ENCODE assay signal across 25 cellular contexts in the genomic region with DNA sequence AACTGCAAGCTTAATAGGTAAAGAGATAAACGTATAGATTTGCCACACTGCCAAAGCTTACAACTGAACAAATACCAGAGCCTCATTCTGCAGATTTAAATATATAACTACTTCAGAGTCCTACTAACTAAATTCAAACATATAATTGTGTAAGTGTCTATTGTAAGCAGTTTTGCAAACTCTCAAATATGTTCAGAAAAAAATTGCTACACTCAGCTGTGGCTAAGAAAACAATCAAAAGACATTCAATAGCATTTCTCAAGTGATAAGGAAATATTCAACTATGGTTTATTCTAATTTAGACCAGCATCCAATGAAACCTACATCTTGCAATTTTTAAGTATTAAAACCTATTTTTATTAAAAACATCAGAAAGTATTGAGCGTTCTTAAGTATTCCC.
DNase-seq lines count a peak whose midpoint lies in the region; ATAC-seq, FAIRE-seq and TF ChIP-seq lines count a peak whose summit lies in the region.
"Had no signal": no experiment of that assay in that cellular context is flagged by ENCODE, and none has a peak within 500 bp of the region (broad histone marks: within the 10 kb centered on the region; RNA-seq: fewer than 3 reads in every experiment).

No MANE protein-coding gene starts in this region.

- H3K4me3 ChIP-seq in adipocyte (ENCODE audit: low read length) (peak overlapping the region; percentile 46), esophagus muscularis mucosa (no peak overlapping the region), fibroblast of pulmonary artery (replicated peaks; ENCODE audit: low read depth, low read length) (no peak overlapping the region), left lung (no peak overlapping the region), trophoblast cell (ENCODE audit: low read depth, low read length) (no peak overlapping the region)
- H3K4me3 ChIP-seq: A549; BLaER1 treated with 17β-estradiol and CSF1 and Interleukin-3, amounts not matched to agents 10 nM and 100 nM; GM12878; GM23248 had no signal

- intact Hi-C loops in esophagus muscularis mucosa (cut with DNase I) = no loop called here
- intact Hi-C loops in left lung (cut with DNase I) = no loop called here
- intact Hi-C loops in left cardiac atrium (cut with DNase I) = no loop called here

- no peaks in the 10 kb centered on the region for H3K36me3 ChIP-seq in adipocyte (ENCODE audit: control insufficient read depth, insufficient read depth, low read length, severe bottlenecking)
- no peaks in the 10 kb centered on the region for H3K36me3 ChIP-seq in esophagus muscularis mucosa
- H3K36me3 ChIP-seq in left lung = no peaks in the 10 kb centered on the region
- H3K36me3 ChIP-seq in trophoblast cell (ENCODE audit: control insufficient read depth in 1 of 2, insufficient read depth in 2 of 2, low read length in 2 of 2) = no peaks in the 10 kb centered on the region
- H3K36me3 ChIP-seq: BE2C; BLaER1 treated with 17β-estradiol and CSF1 and Interleukin-3, amounts not matched to agents 10 nM and 100 nM had no signal

- WGBS in esophagus muscularis mucosa = 67% methylated on average over 2 of the region's 2 CpGs
- WGBS in trophoblast cell (ENCODE audit: extremely low coverage, insufficient coverage, insufficient read length) = no CpG with 5 or more reads among the region's 2 CpGs

- peak overlapping the region in 3 of 4 donors; percentile 12 to 50 (median 34) for H3K27ac ChIP-seq in esophagus muscularis mucosa (replicated peaks in 1 of 4)
- H3K27ac ChIP-seq in left lung = no peak overlapping the region
- no peak overlapping the region for H3K27ac ChIP-seq in trophoblast cell (ENCODE audit: low read depth, low read length)
- H3K27ac ChIP-seq: A549; BLaER1 treated with 17β-estradiol and CSF1 and Interleukin-3, amounts not matched to agents 10 nM and 100 nM; GM23248 had no signal

- no peak for TF ChIP-seq CTCF in esophagus muscularis mucosa (IDR thresholded peaks at IDR 0.05)
- no peak for TF ChIP-seq CTCF in fibroblast of pulmonary artery (IDR thresholded peaks at IDR 0.05; ENCODE audit: low read length, missing control alignments)
- no peak for TF ChIP-seq CTCF in left lung (IDR thresholded peaks at IDR 0.05)

- FAIRE-seq in frontal cortex (lab: Jason Lieb, UNC) = no peak
- FAIRE-seq: A549, GM12878, GM19239, H1 had no signal

- H2AK5ac ChIP-seq in trophoblast cell (ENCODE audit: low read length) = no peak overlapping the region

- H2BK5ac ChIP-seq in trophoblast cell (ENCODE audit: low read depth, low read length, poor library complexity) = no peak overlapping the region

- no peak overlapping the region for H2AFZ ChIP-seq in trophoblast cell (ENCODE audit: insufficient read depth, low read length, poor library complexity)
- H2AFZ ChIP-seq: GM23248 had no signal

- TF ChIP-seq EP300 in esophagus muscularis mucosa (IDR thresholded peaks at IDR 0.05) = no peak

- H3K14ac ChIP-seq in trophoblast cell (ENCODE audit: low read length) = no peak overlapping the region

- H4K12ac ChIP-seq in trophoblast cell (ENCODE audit: low read depth, low read length) = no peak overlapping the region

- ATAC-seq in left lung (peak; percentile 48), left cardiac atrium (no peak)
- ATAC-seq: A549, GM12878 had no signal

- H3K9ac ChIP-seq in adipocyte (ENCODE audit: low read length) (peak overlapping the region; percentile 53), trophoblast cell (ENCODE audit: low read length) (no peak overlapping the region)
- H3K9ac ChIP-seq: BLaER1 treated with 17β-estradiol and CSF1 and Interleukin-3, amounts not matched to agents 10 nM and 100 nM; GM23248 had no signal

- no peak overlapping the region for H2BK120ac ChIP-seq in trophoblast cell (ENCODE audit: insufficient read depth, low read length, poor library complexity)

- H3K27me3 ChIP-seq in adipocyte (replicated peaks; ENCODE audit: control insufficient read depth, insufficient read depth, low read length) = no peaks in the 10 kb centered on the region
- no peaks in the 10 kb centered on the region for H3K27me3 ChIP-seq in esophagus muscularis mucosa
- H3K27me3 ChIP-seq in left lung = no peaks in the 10 kb centered on the region
- H3K27me3 ChIP-seq in trophoblast cell (ENCODE audit: insufficient read depth, low read length) = no peaks in the 10 kb centered on the region
- H3K27me3 ChIP-seq: BE2C; BLaER1 treated with 17β-estradiol and CSF1 and Interleukin-3, amounts not matched to agents 10 nM and 100 nM had no signal

- H3K4me2 ChIP-seq in trophoblast cell (ENCODE audit: low read length) = no peak overlapping the region
- H3K4me2 ChIP-seq: A549; BLaER1 treated with 17β-estradiol and CSF1 and Interleukin-3, amounts not matched to agents 10 nM and 100 nM had no signal

- H3K4me1 ChIP-seq in adipocyte (ENCODE audit: control insufficient read depth, insufficient read depth, low read length) (peaks cover 28% of the 10 kb centered on the region), esophagus muscularis mucosa (peaks cover 0 to 42% (median 32%) of the 10 kb centered on the region in 4 donors), left lung (peaks cover 0 to 14% of the 10 kb centered on the region in 2 donors), trophoblast cell (ENCODE audit: control insufficient read depth in 1 of 2, insufficient read depth in 2 of 2, low read length in 2 of 2) (peaks cover 0 to 2% of the 10 kb centered on the region in 2 experiments)
- H3K4me1 ChIP-seq: A549, BE2C had no signal

- H3K23ac ChIP-seq in trophoblast cell (ENCODE audit: low read length) = no peak overlapping the region

- no peak overlapping the region for H2BK12ac ChIP-seq in trophoblast cell (ENCODE audit: low read length)

- H3K4ac ChIP-seq in trophoblast cell (ENCODE audit: low read depth, low read length) = no peak overlapping the region

- H3K79me2 ChIP-seq in trophoblast cell (ENCODE audit: control insufficient read depth, insufficient read depth, low read length, poor library complexity) = no peaks in the 10 kb centered on the region

- H3K79me1 ChIP-seq in trophoblast cell (ENCODE audit: low read length) = peaks cover 5% of the 10 kb centered on the region

- peak; percentile 60 for DNase-seq in adipocyte (ENCODE audit: low read depth)
- DNase-seq in esophagus muscularis mucosa (ENCODE audit: extremely low spot score) = no peak
- DNase-seq in fibroblast of pulmonary artery (ENCODE audit: low read depth) = peak; percentile 26
- DNase-seq in left lung = no peak
- no peak for DNase-seq in frontal cortex (ENCODE audit: low spot score in 2 of 2)
- DNase-seq in trophoblast cell = no peak
- DNase-seq in NCI-H1048 (lab: John Stamatoyannopoulos, UW) = no peak
- no peak for DNase-seq in left cardiac atrium
- DNase-seq: 8988T; ACHN; AML-193; BE2C; CD4-positive, alpha-beta T cell; CD8-positive, alpha-beta memory T cell; DMS79; EL; GDM1; GM23248; H7; HCEC 1CT had no signal

- H4K8ac ChIP-seq in trophoblast cell (ENCODE audit: low read depth, low read length) = no peak overlapping the region

- no peak for TF ChIP-seq POLR2A in esophagus muscularis mucosa (IDR thresholded peaks at IDR 0.05; ENCODE audit: low read depth)

- H4K91ac ChIP-seq in trophoblast cell (ENCODE audit: low read depth, low read length) = no peak overlapping the region

- no peaks in the 10 kb centered on the region for H3K9me3 ChIP-seq in adipocyte (ENCODE audit: control insufficient read depth, low read length)
- no peaks in the 10 kb centered on the region for H3K9me3 ChIP-seq in esophagus muscularis mucosa
- peaks cover 0 to under 1% of the 10 kb centered on the region in 2 donors for H3K9me3 ChIP-seq in left lung
- H3K9me3 ChIP-seq in trophoblast cell (ENCODE audit: insufficient read depth, low read depth, low read length) = no peaks in the 10 kb centered on the region
- H3K9me3 ChIP-seq: A549, BE2C had no signal

- H3K18ac ChIP-seq in trophoblast cell (ENCODE audit: low read length) = no peak overlapping the region

Comparison
In these comparisons a context has a peak if more than half of its experiments do, and no peak if none do; other contexts are left out.
1. DNase-seq: peak in adipocyte (single experiment) and fibroblast of pulmonary artery (single experiment); none in esophagus muscularis mucosa (single experiment), left lung (0 of 2), frontal cortex (0 of 2), trophoblast cell (0 of 2), NCI-H1048 (single experiment) and left cardiac atrium (single experiment).
2. H3K27ac ChIP-seq: peak in esophagus muscularis mucosa (3 of 4); none in left lung (0 of 2) and trophoblast cell (single experiment).